8 cellular contexts compared by ENCODE assay signal in the genomic region with DNA sequence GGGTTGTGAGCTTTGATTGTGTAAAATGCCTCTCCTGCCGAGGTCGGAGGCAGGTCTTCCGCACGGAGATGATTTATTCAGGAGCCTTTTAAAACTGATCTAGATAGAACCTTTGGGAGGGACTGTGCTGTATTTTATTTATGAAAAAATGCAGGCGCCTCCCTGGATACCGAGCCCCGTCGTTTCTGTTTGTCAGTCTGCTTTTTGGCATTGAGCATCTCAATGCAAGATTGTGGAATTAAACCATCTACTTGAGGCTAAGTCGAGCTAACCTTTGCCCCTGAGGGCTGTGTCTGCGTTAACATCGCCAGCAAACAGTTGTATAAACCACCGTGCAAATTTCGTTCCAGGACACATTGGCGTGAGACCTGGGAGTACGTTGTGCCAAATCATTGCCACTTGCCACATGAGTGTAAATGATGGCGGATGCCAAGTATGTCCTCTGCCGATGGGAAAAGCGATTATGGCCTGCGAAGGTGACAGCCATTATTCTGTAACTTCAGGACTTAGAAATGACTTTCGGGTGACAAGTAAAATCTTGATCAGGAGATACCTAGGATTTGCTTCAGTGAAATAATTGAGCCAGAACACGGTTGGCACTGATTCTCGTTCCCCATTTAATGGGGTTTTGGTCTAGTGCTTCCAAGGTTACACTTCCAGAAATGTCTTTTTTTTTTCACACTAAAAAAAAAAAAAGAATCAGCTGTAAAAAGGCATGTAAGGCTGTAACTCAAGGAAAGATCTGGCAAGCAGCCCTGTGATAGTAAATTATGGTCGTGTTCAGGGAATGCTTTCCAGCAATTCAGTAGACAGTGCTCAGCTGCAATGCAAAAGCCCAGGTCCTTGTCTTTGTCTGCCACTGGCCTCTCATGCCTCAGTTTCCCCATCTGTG. TPM values are rescaled to one million over a fixed set of nuclear protein-coding genes. Genes with fewer than 3 reads are reported as not detected.
A peak's percentile ranks its signal among the peaks of the same experiment; 100 is the strongest.
DNase-seq lines count a peak whose midpoint lies in the region; ATAC-seq, FAIRE-seq and TF ChIP-seq lines count a peak whose summit lies in the region.

No MANE protein-coding gene starts in this region.

- H3K9ac ChIP-seq in OCI-LY1 (ENCODE audit: low read length) = peak overlapping the region; percentile 94; the same call in 1 of the 2 replicates

- H3K27me3 ChIP-seq in CD4-positive, alpha-beta memory T cell (ENCODE audit: insufficient read depth, low read length) = no peaks in the 10 kb centered on the region
- H3K27me3 ChIP-seq in OCI-LY1 (ENCODE audit: insufficient read depth, low read length) (no peaks in the 10 kb centered on the region), neuron (ENCODE audit: insufficient read depth, low read length) (no peaks in the 10 kb centered on the region)

- peak overlapping the region; percentile 87 for H3K4me2 ChIP-seq in OCI-LY1 (ENCODE audit: low read length)

- CTCF ChIA-PET in CD4-positive, alpha-beta memory T cell (lab: Charles Lee; ENCODE audit: partially characterized antibody) = no interaction called here

- TF ChIP-seq CTCF in OCI-LY1 (IDR thresholded peaks at IDR 0.05; ENCODE audit: low read length) = no peak

- H3K4me1 Mint-ChIP-seq in CD4-positive, alpha-beta memory T cell = peaks cover 8 to 32% (median 14%) of the 10 kb centered on the region in 4 donors

- peak overlapping the region; percentile 47 to 85 (median 78) for H3K27ac Mint-ChIP-seq in CD4-positive, alpha-beta memory T cell

- H3K79me2 ChIP-seq in OCI-LY1 (ENCODE audit: insufficient read depth, low read length) = no peaks in the 10 kb centered on the region

- no peak overlapping the region for H3K27ac ChIP-seq in CD4-positive, alpha-beta memory T cell (ENCODE audit: low read depth, low read length)
- H3K27ac ChIP-seq in OCI-LY1 (ENCODE audit: low read depth, low read length, poor library complexity, severe bottlenecking) = no peak overlapping the region

- peaks cover 5% of the 10 kb centered on the region for H3K36me3 ChIP-seq in CD4-positive, alpha-beta memory T cell (ENCODE audit: insufficient read depth, low read length)
- H3K36me3 ChIP-seq in OCI-LY1 (ENCODE audit: insufficient read depth, low read length) = peaks cover 48% of the 10 kb centered on the region; the same call in 1 of the 2 replicates
- peaks cover 41% of the 10 kb centered on the region for H3K36me3 ChIP-seq in neuron (ENCODE audit: insufficient read depth, low read length)

- intact Hi-C loops in CD4-positive, alpha-beta memory T cell (cut with micrococcal nuclease) = loop anchor here (2.0 to 5.0 kb wide), 2 partner anchors 51 to 79 kb away; a partner anchor contains a TSS

- POLR2A ChIA-PET in CD4-positive, alpha-beta memory T cell (lab: Charles Lee; ENCODE audit: partially characterized antibody) = no interaction called here

- peak; percentile 50 for FAIRE-seq in endometrium (lab: Jason Lieb, UNC)

- no peaks in the 10 kb centered on the region for H4K20me1 ChIP-seq in OCI-LY1 (ENCODE audit: insufficient read depth, low read length)

- no peaks in the 10 kb centered on the region for H3K9me3 ChIP-seq in CD4-positive, alpha-beta memory T cell (ENCODE audit: control insufficient read depth in 1 of 2, low read length in 2 of 2)
- H3K9me3 ChIP-seq in OCI-LY1 (ENCODE audit: low read length) (no peaks in the 10 kb centered on the region), neuron (ENCODE audit: low read length) (no peaks in the 10 kb centered on the region)

- H3K9me2 ChIP-seq in OCI-LY1 (ENCODE audit: low read depth, low read length) = no peaks in the 10 kb centered on the region

- H3K27me3 Mint-ChIP-seq in CD4-positive, alpha-beta memory T cell = no peaks in the 10 kb centered on the region

- H3K4me3 ChIP-seq in CD4-positive, alpha-beta memory T cell (ENCODE audit: low read length in 2 of 2) = no peak overlapping the region
- H3K4me3 ChIP-seq in OCI-LY1 (ENCODE audit: low read depth, low read length, poor library complexity, severe bottlenecking) (peak overlapping the region; percentile 98), neuron (ENCODE audit: low read length) (peak overlapping the region; percentile 95)

- no peaks in the 10 kb centered on the region for H3F3A ChIP-seq in OCI-LY1 (ENCODE audit: insufficient read depth, low read length)

- DNase-seq in CD4-positive, alpha-beta memory T cell = no peak
- no peak for DNase-seq in NCI-H345 treated with DMSO at 0.1 percent for 48 hours (lab: John Stamatoyannopoulos, UW; ENCODE audit: unreplicated experiment)
- no peak for DNase-seq in NCI-H748 (lab: John Stamatoyannopoulos, UW; ENCODE audit: unreplicated experiment)
- DNase-seq in kidney glomerular epithelial cell (lab: John Stamatoyannopoulos, UW) = no peak

- H3K4me1 ChIP-seq in CD4-positive, alpha-beta memory T cell (ENCODE audit: insufficient read depth, low read length) = peaks cover 16% of the 10 kb centered on the region
- H3K4me1 ChIP-seq in OCI-LY1 (ENCODE audit: insufficient read depth, low read length, severe bottlenecking) = peaks cover 18% of the 10 kb centered on the region
- H3K4me1 ChIP-seq in neuron (ENCODE audit: insufficient read depth, low read length) = peaks cover 21% of the 10 kb centered on the region

- no peak overlapping the region for H2AFZ ChIP-seq in OCI-LY1 (ENCODE audit: low read length)
- peak overlapping the region; percentile 18 for H2AFZ ChIP-seq in neuron (ENCODE audit: low read depth, low read length)

- no peak for ATAC-seq in GM21786 (IDR thresholded peaks at IDR 0.05; ENCODE audit: unreplicated experiment)

- H3K36me3 Mint-ChIP-seq in CD4-positive, alpha-beta memory T cell = peaks cover 17 to 33% of the 10 kb centered on the region in 2 donors

- peaks cover 0 to 2% (median 0%) of the 10 kb centered on the region in 8 donors for H3K9me3 Mint-ChIP-seq in CD4-positive, alpha-beta memory T cell

- peak overlapping the region; percentile 68 to 93 (median 89) for H3K4me3 Mint-ChIP-seq in CD4-positive, alpha-beta memory T cell

RNA-seq across cellular contexts. Expression of a gene that starts 27.5 kb away (rescaled TPM):
- 10 to 100 TPM; 68.6 to 73.5 TPM for total RNA-seq in CD4-positive, alpha-beta memory T cell
- polyA plus RNA-seq in CD4-positive, alpha-beta memory T cell = 100 to 1,000 TPM; 180 to 193 TPM

RNA-seq across cellular contexts. Expression of a gene that starts 45.1 kb away (rescaled TPM):
- total RNA-seq in CD4-positive, alpha-beta memory T cell = 10 to 100 TPM; 15.9 to 16.2 TPM
- polyA plus RNA-seq in CD4-positive, alpha-beta memory T cell = 10 to 100 TPM; 19.3 to 20.3 TPM

RNA-seq across cellular contexts. Expression of a gene that starts 51.2 kb away (rescaled TPM):
- 100 to 1,000 TPM; 143 to 152 TPM for total RNA-seq in CD4-positive, alpha-beta memory T cell
- 1 to 10 TPM; 2.5 to 9.1 TPM for polyA plus RNA-seq in CD4-positive, alpha-beta memory T cell

Comparison
In these comparisons a context has a peak if more than half of its experiments do, and no peak if none do; other contexts are left out.
1. H3K4me3 ChIP-seq: peak in OCI-LY1 (single experiment) and neuron (single experiment); none in CD4-positive, alpha-beta memory T cell (0 of 2).